ENCODE assay signal across 19 cellular contexts in the genomic region with DNA sequence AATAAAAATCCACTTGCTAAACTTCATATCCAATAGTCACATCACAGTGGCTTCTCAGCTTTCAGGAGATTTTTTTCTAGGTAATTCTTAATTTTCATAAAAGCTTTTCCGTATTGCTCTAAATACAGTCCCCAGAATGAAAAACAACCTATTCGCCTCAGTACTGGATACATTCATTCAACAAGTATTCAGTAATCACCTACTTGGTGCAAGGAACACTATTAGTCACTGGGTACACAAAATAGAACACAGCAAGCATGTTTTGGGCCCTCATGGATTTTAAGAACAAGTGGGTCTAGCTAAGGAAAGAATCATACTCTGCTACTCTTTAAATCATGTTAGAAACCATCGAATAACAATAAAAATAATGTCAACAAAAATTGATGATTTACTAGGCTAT. TPM values are rescaled to one million over a fixed set of nuclear protein-coding genes. Genes with fewer than 3 reads are reported as not detected.
DNase-seq lines count a peak whose midpoint lies in the region; ATAC-seq, FAIRE-seq and TF ChIP-seq lines count a peak whose summit lies in the region.
"Had no signal": no experiment of that assay in that cellular context is flagged by ENCODE, and none has a peak within 500 bp of the region (broad histone marks: within the 10 kb centered on the region; RNA-seq: fewer than 3 reads in every experiment).

No MANE protein-coding gene starts in this region.

- peak overlapping the region; percentile 33 for H3K27ac Mint-ChIP-seq in progenitor cell of endocrine pancreas
- H3K27ac Mint-ChIP-seq: CD14-positive monocyte had no signal

- peak overlapping the region; percentile 34 to 61; a peak in 4 of 6 replicates for H3K27ac ChIP-seq in A549
- H3K27ac ChIP-seq in IMR-90 (ENCODE audit: insufficient read depth, low read length), result no peak overlapping the region
- H3K27ac ChIP-seq: HL-60 had no signal

- H3K56ac ChIP-seq in IMR-90 (ENCODE audit: extremely low read depth, insufficient read depth, low read length), result no peak overlapping the region

- peaks cover 2% of the 10 kb centered on the region; the same call in 1 of the 2 replicates for H3K27me3 ChIP-seq in IMR-90 (ENCODE audit: control insufficient read depth, insufficient read depth, low read length)

- no peaks in the 10 kb centered on the region for H4K20me1 ChIP-seq in IMR-90 (ENCODE audit: insufficient read depth, low read length)

- H3K4me1 Mint-ChIP-seq in progenitor cell of endocrine pancreas (ENCODE audit: low read depth), result peaks cover 15% of the 10 kb centered on the region

- no peaks in the 10 kb centered on the region for H3K9me1 ChIP-seq in IMR-90 (ENCODE audit: insufficient read depth, low read length)

- H3K36me3 Mint-ChIP-seq in progenitor cell of endocrine pancreas (ENCODE audit: insufficient read depth), result peaks cover 4% of the 10 kb centered on the region
- H3K36me3 Mint-ChIP-seq: CD14-positive monocyte had no signal

- WGBS in A549 (ENCODE audit: missing lambda C conversion rate), result 7% methylated on average over 3 of the region's 3 CpGs
- no CpG with 5 or more reads among the region's 3 CpGs for WGBS in IMR-90 (ENCODE audit: extremely low coverage in 2 of 2, insufficient read length in 1 of 2), 2 experiments

- no peak overlapping the region for H2AK9ac ChIP-seq in IMR-90 (replicated peaks; ENCODE audit: low read depth, low read length, poor library complexity)

- dilution Hi-C loops in IMR-90 (cut with HindIII; ENCODE audit: low sequenced_read_pairs, unreplicated experiment), result no loop called here

- no TSS peak for BruUV-seq in IMR-90 (replicated peaks; lab: Mats Ljungman, UMichigan)

- no peaks in the 10 kb centered on the region for H3K9me3 ChIP-seq in A549
- H3K9me3 ChIP-seq in IMR-90 (ENCODE audit: control insufficient read depth, insufficient read depth, low read length), result no peaks in the 10 kb centered on the region
- H3K9me3 ChIP-seq: HAP-1 had no signal

- peaks cover 0 to 8% of the 10 kb centered on the region in 2 experiments; a peak in 2 of 4 replicates for H3K79me1 ChIP-seq in IMR-90 (ENCODE audit: low read depth in 1 of 2, low read length in 2 of 2)

- H3K4me2 ChIP-seq in A549, result peak overlapping the region; percentile 62
- H3K4me2 ChIP-seq in IMR-90 (ENCODE audit: low read depth, low read length), result no peak overlapping the region

- H3K14ac ChIP-seq in IMR-90 (replicated peaks; ENCODE audit: low read depth, low read length), result peak overlapping the region; percentile 51; the same call in 1 of the 2 replicates

- H2BK15ac ChIP-seq in IMR-90 (ENCODE audit: low read depth, low read length), result no peak overlapping the region

- no peak overlapping the region for H2AFZ ChIP-seq in IMR-90 (replicated peaks; ENCODE audit: low read length, poor library complexity)

- H2BK20ac ChIP-seq in IMR-90 (ENCODE audit: low read depth, low read length), result peak overlapping the region; percentile 6; the same call in 1 of the 2 replicates

- H3K4me1 ChIP-seq in A549, result peaks cover 32% of the 10 kb centered on the region
- peaks cover 4% of the 10 kb centered on the region for H3K4me1 ChIP-seq in IMR-90 (ENCODE audit: control insufficient read depth, insufficient read depth, low read length)

- ATAC-seq in A549 (peak in 1 of 2 experiments; percentile 35; a peak in 2 of 6 replicates), IMR-90 (ENCODE audit: low read depth) (no peak)

- CTCF ChIA-PET in A549 (lab: Yijun Ruan, JAX) (no interaction called here), IMR-90 (lab: Yijun Ruan, JAX) (no interaction called here)

- TF ChIP-seq RAD21 in A549 (conservative IDR thresholded peaks at IDR 0.05 in 1 of 2, IDR thresholded peaks at IDR 0.05 in 1 of 2), result no peak
- TF ChIP-seq RAD21 in IMR-90 (IDR thresholded peaks at IDR 0.05; ENCODE audit: low read length), result no peak

- no peak overlapping the region for H3K23ac ChIP-seq in IMR-90 (ENCODE audit: low read depth, low read length)

- peaks cover 3% of the 10 kb centered on the region for H3K36me3 ChIP-seq in IMR-90 (ENCODE audit: control insufficient read depth, insufficient read depth, low read length)

- TF ChIP-seq CTCF in A549 (IDR thresholded peaks at IDR 0.05), result no peak
- no peak for TF ChIP-seq CTCF in IMR-90 (conservative IDR thresholded peaks at IDR 0.05; ENCODE audit: low read depth, low read length)
- no peak for TF ChIP-seq CTCF in choroid plexus epithelial cell (conservative IDR thresholded peaks at IDR 0.05; ENCODE audit: low read depth, low read length)
- TF ChIP-seq CTCF in progenitor cell of endocrine pancreas (IDR thresholded peaks at IDR 0.05; ENCODE audit: unreplicated experiment), result no peak
- TF ChIP-seq CTCF in D721Med (IDR thresholded peaks at IDR 0.05; ENCODE audit: insufficient read depth, missing control alignments), result no peak

- H4K8ac ChIP-seq in IMR-90 (ENCODE audit: low read depth in 2 of 2, low read length in 2 of 2), result no peak overlapping the region

- H2BK120ac ChIP-seq in IMR-90 (ENCODE audit: low read depth, low read length), result no peak overlapping the region

- H3K4me3 Mint-ChIP-seq in progenitor cell of endocrine pancreas (ENCODE audit: low read depth), result no peak overlapping the region
- H3K4me3 Mint-ChIP-seq: CD14-positive monocyte had no signal

- H3K18ac ChIP-seq in IMR-90 (ENCODE audit: low read depth, low read length), result no peak overlapping the region

- intact Hi-C loops in IMR-90 (cut with micrococcal nuclease), result no loop called here

- no peak for TF ChIP-seq EP300 in A549 (IDR thresholded peaks at IDR 0.05)

- in situ Hi-C loops in IMR-90 (cut with MboI; ENCODE audit: low sequenced_read_pairs), result no loop called here

- H3K4me3 ChIP-seq in A549 (no peak overlapping the region), IMR-90 (ENCODE audit: insufficient read depth, low read depth, low read length) (no peak overlapping the region), choroid plexus epithelial cell (ENCODE audit: low read depth, low read length) (no peak overlapping the region)
- H3K4me3 ChIP-seq: HAP-1 had no signal

- DNase-seq in A549 (ENCODE audit: low read depth in 1 of 2, low spot score in 1 of 2), result peak; percentile 40 to 50
- DNase-seq in IMR-90, result no peak
- peak; percentile 27 for DNase-seq in choroid plexus epithelial cell (ENCODE audit: low read depth)
- no peak for DNase-seq in progenitor cell of endocrine pancreas (ENCODE audit: low spot score, unreplicated experiment)
- no peak for DNase-seq in NCI-H774 (lab: John Stamatoyannopoulos, UW)
- no peak for DNase-seq in D721Med (ENCODE audit: insufficient read length, low spot score)
- DNase-seq in T-helper 1 cell, result no peak
- DNase-seq: COR-L47, DMS153, NCI-H1417 treated with DMSO at 0.1 percent for 48 hours, NCI-H1930, NCI-H446, OCI-M1, RPMI8226 had no signal

- H2AK5ac ChIP-seq in IMR-90 (ENCODE audit: low read depth, low read length), result no peak overlapping the region

- TF ChIP-seq POLR2A in A549 (IDR thresholded peaks at IDR 0.05; ENCODE audit: low read length) (no peak), IMR-90 (IDR thresholded peaks at IDR 0.05; ENCODE audit: low read depth, low read length) (no peak)

- H3K27me3 Mint-ChIP-seq in progenitor cell of endocrine pancreas, result no peaks in the 10 kb centered on the region

- H4K91ac ChIP-seq in IMR-90 (ENCODE audit: insufficient read depth, low read depth, low read length), result no peak overlapping the region

- no peak overlapping the region for H3K4ac ChIP-seq in IMR-90 (ENCODE audit: low read depth, low read length)

- FAIRE-seq in A549 (lab: Jason Lieb, UNC) (peak; percentile 56), D721Med (lab: Jason Lieb, UNC) (no peak)
- FAIRE-seq: A204.1, HTR-8/SVneo had no signal

- no peaks in the 10 kb centered on the region for H3K9me3 Mint-ChIP-seq in progenitor cell of endocrine pancreas (ENCODE audit: low read depth)

- H3K9ac ChIP-seq in IMR-90 (ENCODE audit: low read depth, low read length), result no peak overlapping the region

- POLR2A ChIA-PET in A549 (lab: Yijun Ruan, JAX) (interaction anchor here (0.6 kb wide), 1 partner anchor 18 kb away, joined by 4 read pairs; a partner anchor contains a TSS), IMR-90 (lab: Charles Lee; ENCODE audit: unreplicated experiment) (interaction anchor here (0.5 to 1.0 kb wide), 2 partner anchors 17 to 719 kb away, joined by 3 read pairs; a partner anchor contains a TSS)

- H2BK5ac ChIP-seq in IMR-90 (ENCODE audit: low read depth, low read length, poor library complexity, severe bottlenecking), result no peak overlapping the region

- no peak overlapping the region for H4K5ac ChIP-seq in IMR-90 (ENCODE audit: low read depth, low read length)

RNA-seq across cellular contexts. Expression of a gene that starts 2.8 kb away (rescaled TPM):
- polyA plus RNA-seq in A549 (2011; rRNA removed), result 328 and 404 TPM in 2 replicates
- 213 and 310 TPM in 2 replicates for polyA plus RNA-seq in A549 (2012; cell fraction: cytosol; rRNA removed)
- polyA plus RNA-seq in A549 (2012; cell fraction: nucleus; rRNA removed), result 75.6 and 127 TPM in 2 replicates
- 313 to 391 TPM (median 382 TPM) in 3 replicates for polyA plus RNA-seq in A549 (2017; fragmentation: RNase III; extraction: RNeasy Plus Mini Kit Qiagen cat#74134 plus additional on column Dnase treatment)
- 41.8 and 47.2 TPM in 2 replicates for polyA minus RNA-seq in A549 (2011; rRNA and poly(A)+ RNA removed)
- 114 and 332 TPM in 2 replicates for total RNA-seq in IMR-90 (2012; rRNA removed)
- polyA plus RNA-seq in IMR-90 (2012; rRNA removed), result 408 and 409 TPM in 2 replicates
- 256 and 272 TPM in 2 replicates for polyA plus RNA-seq in IMR-90 (2012; cell fraction: cytosol; rRNA removed)
- 51.3 and 191 TPM in 2 replicates for polyA plus RNA-seq in IMR-90 (2012; cell fraction: nucleus; rRNA removed; ENCODE audit: low replicate concordance)
- total RNA-seq in progenitor cell of endocrine pancreas, result 408 and 425 TPM in 2 replicates

RNA-seq across cellular contexts. Expression of a gene that starts 17.3 kb away (rescaled TPM):
- polyA plus RNA-seq in A549 (2011; rRNA removed), result 39.2 and 83.7 TPM in 2 replicates
- 14.9 and 22.4 TPM in 2 replicates for polyA plus RNA-seq in A549 (2012; cell fraction: cytosol; rRNA removed)
- 3.3 and 5.1 TPM in 2 replicates for polyA plus RNA-seq in A549 (2012; cell fraction: nucleus; rRNA removed)
- polyA plus RNA-seq in A549 (2017; fragmentation: RNase III; extraction: RNeasy Plus Mini Kit Qiagen cat#74134 plus additional on column Dnase treatment), result 124 to 153 TPM (median 143 TPM) in 3 replicates
- polyA minus RNA-seq in A549 (2011; rRNA and poly(A)+ RNA removed), result 3.5 and 3.8 TPM in 2 replicates
- total RNA-seq in IMR-90 (2012; rRNA removed), result 20.3 and 94.4 TPM in 2 replicates
- 88.8 and 111 TPM in 2 replicates for polyA plus RNA-seq in IMR-90 (2012; rRNA removed)
- 7.4 and 10.4 TPM in 2 replicates for polyA plus RNA-seq in IMR-90 (2012; cell fraction: cytosol; rRNA removed)
- 13.1 and 58.1 TPM in 2 replicates for polyA plus RNA-seq in IMR-90 (2012; cell fraction: nucleus; rRNA removed; ENCODE audit: low replicate concordance)
- total RNA-seq in progenitor cell of endocrine pancreas, result 111 and 118 TPM in 2 replicates

RNA-seq across cellular contexts. Expression of a gene that starts 43.5 kb away (rescaled TPM):
- polyA plus RNA-seq in A549 (2011; rRNA removed), result not detected in 2 replicates
- polyA plus RNA-seq in A549 (2012; cell fraction: cytosol; rRNA removed), result not detected in 2 replicates
- polyA plus RNA-seq in A549 (2012; cell fraction: nucleus; rRNA removed), result not detected in 2 replicates
- not detected in 3 replicates for polyA plus RNA-seq in A549 (2017; fragmentation: RNase III; extraction: RNeasy Plus Mini Kit Qiagen cat#74134 plus additional on column Dnase treatment)
- polyA minus RNA-seq in A549 (2011; rRNA and poly(A)+ RNA removed), result not detected in 2 replicates
- total RNA-seq in IMR-90 (2012; rRNA removed), result 6.5 and 16.1 TPM in 2 replicates
- 12.1 and 15.4 TPM in 2 replicates for polyA plus RNA-seq in IMR-90 (2012; rRNA removed)
- 2.1 and 2.2 TPM in 2 replicates for polyA plus RNA-seq in IMR-90 (2012; cell fraction: cytosol; rRNA removed)
- polyA plus RNA-seq in IMR-90 (2012; cell fraction: nucleus; rRNA removed; ENCODE audit: low replicate concordance), result 0.55 and 4.6 TPM in 2 replicates
- 4.9 and 5.1 TPM in 2 replicates for total RNA-seq in progenitor cell of endocrine pancreas
- polyA plus RNA-seq: CD14-positive monocyte had no signal

Comparison
In these comparisons a context has a peak if more than half of its experiments do, and no peak if none do; other contexts are left out.
1. DNase-seq: peak in A549 (2 of 2) and choroid plexus epithelial cell (single experiment); none in IMR-90 (single experiment), progenitor cell of endocrine pancreas (single experiment), NCI-H774 (single experiment), D721Med (single experiment) and T-helper 1 cell (0 of 5).